Comparison of ENCODE assay signal across 8 cellular contexts in the genomic region with DNA sequence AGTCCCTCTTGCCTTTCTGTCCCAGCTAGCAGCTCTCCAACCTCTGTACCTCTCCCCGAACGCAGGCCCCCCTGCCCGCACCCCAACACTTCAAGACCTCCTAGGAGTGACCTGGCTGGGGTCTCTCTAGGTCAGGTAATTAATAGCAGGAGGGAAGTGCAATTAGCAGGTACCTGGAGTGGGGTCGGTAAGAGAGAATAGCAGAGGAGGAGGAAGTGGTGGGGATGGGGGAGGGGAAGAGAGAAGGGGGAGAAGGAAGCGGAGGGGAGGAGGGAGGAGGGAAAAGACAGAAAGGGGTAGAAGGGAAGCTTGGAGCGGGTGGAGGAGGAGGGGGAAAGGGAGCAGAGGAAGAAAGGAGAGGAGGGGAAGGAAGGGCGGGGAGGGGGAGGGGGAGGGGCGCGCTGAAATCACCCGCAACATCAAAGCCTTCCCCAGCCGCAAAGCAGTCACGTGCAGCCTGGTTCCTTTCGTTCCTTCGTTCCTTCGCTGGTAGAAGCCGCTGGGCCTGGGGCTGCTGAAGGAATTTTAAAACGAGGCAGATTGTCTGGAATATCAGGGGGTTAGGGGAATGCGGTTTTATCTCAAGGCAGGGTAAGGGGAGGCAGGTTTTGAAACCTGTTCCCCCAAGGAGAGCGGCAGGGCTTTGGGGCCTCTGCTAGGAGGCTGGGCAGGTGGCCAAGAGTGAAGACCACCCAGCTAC. TPM values are rescaled to one million over a fixed set of nuclear protein-coding genes. Genes with fewer than 3 reads are reported as not detected.
DNase-seq lines count a peak whose midpoint lies in the region; ATAC-seq and TF ChIP-seq lines count a peak whose summit lies in the region.

No MANE protein-coding gene starts in this region.

- intact Hi-C loops in activated T-helper 1 cell treated with anti-CD3 and anti-CD28 coated beads, Interleukin-12 subunit alpha, Interleukin-12 subunit beta, Interleukin-2, Interleukin-4 antibody, amounts not matched to agents 30 ng/mL and 10 ng/mL and 1 ng/mL, durations not matched to agents 14 hours and 24 hours and 36 hours (cut with micrococcal nuclease) = loop anchor here (10.0 kb wide), 1 partner anchor 55 kb away; no protein-coding TSS in a partner anchor
- intact Hi-C loops in posterior cingulate gyrus (cut with DNase I) = loop anchor here (5.0 to 10.0 kb wide), 2 partner anchors 65 to 138 kb away; no protein-coding TSS in a partner anchor

- no peak for TF ChIP-seq CTCF in mesothelial cell of epicardium (IDR thresholded peaks at IDR 0.05; ENCODE audit: unreplicated experiment)

- no peaks in the 10 kb centered on the region for H3K36me3 Mint-ChIP-seq in activated T-helper 1 cell treated with anti-CD3 and anti-CD28 coated beads, Interleukin-12 subunit alpha, Interleukin-12 subunit beta, Interleukin-2, Interleukin-4 antibody, amounts not matched to agents 30 ng/mL and 10 ng/mL and 1 ng/mL, durations not matched to agents 14 hours and 24 hours and 36 hours (ENCODE audit: low read depth)
- no peaks in the 10 kb centered on the region for H3K36me3 Mint-ChIP-seq in mesothelial cell of epicardium

- ATAC-seq in HG03520 (IDR thresholded peaks at IDR 0.05; ENCODE audit: unreplicated experiment) (no peak), HG02970 (IDR thresholded peaks at IDR 0.05; ENCODE audit: low FRiP score, unreplicated experiment) (no peak)

- peaks cover 44% of the 10 kb centered on the region for H3K4me1 Mint-ChIP-seq in activated T-helper 1 cell treated with anti-CD3 and anti-CD28 coated beads, Interleukin-12 subunit alpha, Interleukin-12 subunit beta, Interleukin-2, Interleukin-4 antibody, amounts not matched to agents 30 ng/mL and 10 ng/mL and 1 ng/mL, durations not matched to agents 14 hours and 24 hours and 36 hours (ENCODE audit: low read depth)
- H3K4me1 Mint-ChIP-seq in mesothelial cell of epicardium = peaks cover 70% of the 10 kb centered on the region

- no peaks in the 10 kb centered on the region for H3K9me3 Mint-ChIP-seq in activated T-helper 1 cell treated with anti-CD3 and anti-CD28 coated beads, Interleukin-12 subunit alpha, Interleukin-12 subunit beta, Interleukin-2, Interleukin-4 antibody, amounts not matched to agents 30 ng/mL and 10 ng/mL and 1 ng/mL, durations not matched to agents 14 hours and 24 hours and 36 hours
- H3K9me3 Mint-ChIP-seq in mesothelial cell of epicardium = no peaks in the 10 kb centered on the region

- H3K27me3 Mint-ChIP-seq in activated T-helper 1 cell treated with anti-CD3 and anti-CD28 coated beads, Interleukin-12 subunit alpha, Interleukin-12 subunit beta, Interleukin-2, Interleukin-4 antibody, amounts not matched to agents 30 ng/mL and 10 ng/mL and 1 ng/mL, durations not matched to agents 14 hours and 24 hours and 36 hours (ENCODE audit: insufficient read depth) = peaks cover 6% of the 10 kb centered on the region
- H3K27me3 Mint-ChIP-seq in mesothelial cell of epicardium (ENCODE audit: low read depth) = peaks cover 6% of the 10 kb centered on the region

- H3K4me3 Mint-ChIP-seq in activated T-helper 1 cell treated with anti-CD3 and anti-CD28 coated beads, Interleukin-12 subunit alpha, Interleukin-12 subunit beta, Interleukin-2, Interleukin-4 antibody, amounts not matched to agents 30 ng/mL and 10 ng/mL and 1 ng/mL, durations not matched to agents 14 hours and 24 hours and 36 hours = peak overlapping the region; percentile 68
- peak overlapping the region; percentile 51 for H3K4me3 Mint-ChIP-seq in mesothelial cell of epicardium

- DNase-seq in CD1c-positive myeloid dendritic cell (ENCODE audit: extremely low spot score) (peak; percentile 29), NOMO-1 treated with DMSO at 0.1 percent for 48 hours (lab: John Stamatoyannopoulos, UW; ENCODE audit: unreplicated experiment) (peak; percentile 63), mesothelial cell of epicardium (ENCODE audit: low spot score in 2 of 2, unreplicated experiment in 2 of 2) (peak; percentile 74 to 85), posterior cingulate gyrus (no peak), HK-2 (ENCODE audit: unreplicated experiment) (no peak)
- peak; percentile 30 for DNase-seq in activated T-helper 1 cell treated with anti-CD3 and anti-CD28 coated beads, Interleukin-12 subunit alpha, Interleukin-12 subunit beta, Interleukin-2, Interleukin-4 antibody, amounts not matched to agents 30 ng/mL and 10 ng/mL and 1 ng/mL, durations not matched to agents 14 hours and 24 hours and 36 hours (ENCODE audit: low spot score)

- H3K27ac Mint-ChIP-seq in activated T-helper 1 cell treated with anti-CD3 and anti-CD28 coated beads, Interleukin-12 subunit alpha, Interleukin-12 subunit beta, Interleukin-2, Interleukin-4 antibody, amounts not matched to agents 30 ng/mL and 10 ng/mL and 1 ng/mL, durations not matched to agents 14 hours and 24 hours and 36 hours = peak overlapping the region; percentile 43
- peak overlapping the region; percentile 97 for H3K27ac Mint-ChIP-seq in mesothelial cell of epicardium

RNA-seq across cellular contexts. Expression of a gene that starts 29.3 kb away (rescaled TPM):
- total RNA-seq in activated T-helper 1 cell treated with anti-CD3 and anti-CD28 coated beads, Interleukin-12 subunit alpha, Interleukin-12 subunit beta, Interleukin-2, Interleukin-4 antibody, amounts not matched to agents 30 ng/mL and 10 ng/mL and 1 ng/mL, durations not matched to agents 14 hours and 24 hours and 36 hours = 82.9 and 83.9 TPM in 2 replicates
- total RNA-seq in mesothelial cell of epicardium = 77.4 to 82.2 TPM (median 80.7 TPM) in 3 replicates

Comparison
In these comparisons a context has a peak if more than half of its experiments do, and no peak if none do; other contexts are left out.
1. DNase-seq: peak in CD1c-positive myeloid dendritic cell (single experiment), NOMO-1 treated with DMSO at 0.1 percent for 48 hours (single experiment), activated T-helper 1 cell treated with anti-CD3 and anti-CD28 coated beads, Interleukin-12 subunit alpha, Interleukin-12 subunit beta, Interleukin-2, Interleukin-4 antibody, amounts not matched to agents 30 ng/mL and 10 ng/mL and 1 ng/mL, durations not matched to agents 14 hours and 24 hours and 36 hours (single experiment) and mesothelial cell of epicardium (2 of 2); none in posterior cingulate gyrus (0 of 10) and HK-2 (single experiment).